12 cellular contexts compared by ENCODE assay signal in genomic region chr10:45452268-45452667, GRCh38.
A peak's percentile ranks its signal among the peaks of the same experiment; 100 is the strongest.
DNase-seq lines count a peak whose midpoint lies in the region; ATAC-seq and TF ChIP-seq lines count a peak whose summit lies in the region.
"Had no signal": no experiment of that assay in that cellular context is flagged by ENCODE, and none has a peak within 500 bp of the region (broad histone marks: within the 10 kb centered on the region; RNA-seq: fewer than 3 reads in every experiment).

No MANE protein-coding gene starts in this region.

- no peak for TF ChIP-seq CTCF in activated CD8-positive, alpha-beta T cell treated with anti-CD3 and anti-CD28 coated beads for 36 hours (IDR thresholded peaks at IDR 0.05)
- TF ChIP-seq CTCF in right atrium auricular region (IDR thresholded peaks at IDR 0.05) = no peak

- H3K4me1 ChIP-seq in right atrium auricular region = peaks cover 0 to 25% of the 10 kb centered on the region in 2 donors

- peaks cover 2% of the 10 kb centered on the region for H3K36me3 Mint-ChIP-seq in activated CD8-positive, alpha-beta T cell treated with anti-CD3 and anti-CD28 coated beads for 36 hours (ENCODE audit: low read depth)
- H3K36me3 Mint-ChIP-seq in activated CD8-positive, alpha-beta T cell treated with anti-CD3 and anti-CD28 coated beads, Interleukin-2, amount 10 ng/mL, durations not matched to agents 7 days and 5 days (ENCODE audit: low read depth) = peaks cover 11% of the 10 kb centered on the region
- H3K36me3 Mint-ChIP-seq in activated T-helper 17 cell treated with anti-CD3 and anti-CD28 coated beads, Interleukin-2, amount 50 U/mL, for 72 hours (ENCODE audit: low read depth) = peaks cover 6% of the 10 kb centered on the region

- H3K27me3 ChIP-seq in right atrium auricular region = no peaks in the 10 kb centered on the region
- H3K27me3 ChIP-seq: BLaER1 treated with 17β-estradiol and CSF1 and Interleukin-3, amounts not matched to agents 10 nM and 100 nM had no signal

- POLR2A ChIA-PET in activated CD8-positive, alpha-beta T cell treated with anti-CD3 and anti-CD28 coated beads for 36 hours (lab: Charles Lee) = no interaction called here
- POLR2A ChIA-PET in activated CD8-positive, alpha-beta T cell treated with anti-CD3 and anti-CD28 coated beads, Interleukin-2, amount 10 ng/mL, durations not matched to agents 7 days and 5 days (lab: Charles Lee) = interaction anchor here (2.6 kb wide), 1 partner anchor 32 kb away, joined by 11 read pairs; no protein-coding TSS in a partner anchor

- H3K4me3 Mint-ChIP-seq in activated CD8-positive, alpha-beta T cell treated with anti-CD3 and anti-CD28 coated beads for 36 hours = no peak overlapping the region
- H3K4me3 Mint-ChIP-seq in activated CD8-positive, alpha-beta T cell treated with anti-CD3 and anti-CD28 coated beads, Interleukin-2, amount 10 ng/mL, durations not matched to agents 7 days and 5 days = no peak overlapping the region
- no peak overlapping the region for H3K4me3 Mint-ChIP-seq in activated T-helper 17 cell treated with anti-CD3 and anti-CD28 coated beads, Interleukin-2, amount 50 U/mL, for 72 hours
- H3K4me3 Mint-ChIP-seq: CD4-positive, CD25-positive, alpha-beta regulatory T cell had no signal

- no peak overlapping the region for H3K4me3 ChIP-seq in right atrium auricular region
- H3K4me3 ChIP-seq: BLaER1 treated with 17β-estradiol and CSF1 and Interleukin-3, amounts not matched to agents 10 nM and 100 nM had no signal

- H3K9me3 Mint-ChIP-seq in activated CD8-positive, alpha-beta T cell treated with anti-CD3 and anti-CD28 coated beads for 36 hours = no peaks in the 10 kb centered on the region
- H3K9me3 Mint-ChIP-seq in activated CD8-positive, alpha-beta T cell treated with anti-CD3 and anti-CD28 coated beads, Interleukin-2, amount 10 ng/mL, durations not matched to agents 7 days and 5 days (ENCODE audit: insufficient read depth) = no peaks in the 10 kb centered on the region
- no peaks in the 10 kb centered on the region for H3K9me3 Mint-ChIP-seq in activated T-helper 17 cell treated with anti-CD3 and anti-CD28 coated beads, Interleukin-2, amount 50 U/mL, for 72 hours

- CTCF ChIA-PET in activated CD8-positive, alpha-beta T cell treated with anti-CD3 and anti-CD28 coated beads for 36 hours (lab: Charles Lee) = interaction anchor here (1.5 to 2.0 kb wide), 2 partner anchors 13 to 54 kb away, joined by 3 to 10 read pairs; no protein-coding TSS in a partner anchor
- CTCF ChIA-PET in activated CD8-positive, alpha-beta T cell treated with anti-CD3 and anti-CD28 coated beads, Interleukin-2, amount 10 ng/mL, durations not matched to agents 7 days and 5 days (lab: Charles Lee) = no interaction called here

- ATAC-seq in activated CD8-positive, alpha-beta T cell treated with anti-CD3 and anti-CD28 coated beads for 36 hours = peak; percentile 30
- no peak for ATAC-seq in activated CD8-positive, alpha-beta T cell treated with anti-CD3 and anti-CD28 coated beads, Interleukin-2, amount 10 ng/mL, durations not matched to agents 7 days and 5 days
- no peak for ATAC-seq in left cardiac atrium
- peak; percentile 59 for ATAC-seq in activated T-helper 17 cell treated with anti-CD3 and anti-CD28 coated beads, Interleukin-2, amount 50 U/mL, for 72 hours (replicated peaks)

- no peaks in the 10 kb centered on the region for H3K9me3 ChIP-seq in right atrium auricular region
- H3K9me3 ChIP-seq: BLaER1 treated with 17β-estradiol and CSF1 and Interleukin-3, amounts not matched to agents 10 nM and 100 nM had no signal

- intact Hi-C loops in activated CD8-positive, alpha-beta T cell treated with anti-CD3 and anti-CD28 coated beads for 36 hours (cut with micrococcal nuclease) = loop anchor here (10.0 kb wide), 1 partner anchor 207 kb away; no protein-coding TSS in a partner anchor
- intact Hi-C loops in left cardiac atrium (cut with DNase I) = no loop called here

- no peaks in the 10 kb centered on the region for H3K27me3 Mint-ChIP-seq in activated CD8-positive, alpha-beta T cell treated with anti-CD3 and anti-CD28 coated beads for 36 hours
- H3K27me3 Mint-ChIP-seq in activated CD8-positive, alpha-beta T cell treated with anti-CD3 and anti-CD28 coated beads, Interleukin-2, amount 10 ng/mL, durations not matched to agents 7 days and 5 days (ENCODE audit: low read depth) = no peaks in the 10 kb centered on the region
- no peaks in the 10 kb centered on the region for H3K27me3 Mint-ChIP-seq in activated T-helper 17 cell treated with anti-CD3 and anti-CD28 coated beads, Interleukin-2, amount 50 U/mL, for 72 hours
- H3K27me3 Mint-ChIP-seq: CD4-positive, CD25-positive, alpha-beta regulatory T cell had no signal

- DNase-seq in activated CD8-positive, alpha-beta T cell treated with anti-CD3 and anti-CD28 coated beads for 36 hours = no peak
- DNase-seq in activated CD8-positive, alpha-beta T cell treated with anti-CD3 and anti-CD28 coated beads, Interleukin-2, amount 10 ng/mL, durations not matched to agents 7 days and 5 days = no peak
- DNase-seq in right atrium auricular region (ENCODE audit: low spot score) (no peak), left cardiac atrium (no peak), NCI-H82 treated with DMSO at 0.1 percent for 48 hours (lab: John Stamatoyannopoulos, UW; ENCODE audit: unreplicated experiment) (no peak)
- DNase-seq in stimulated activated CD4-positive, alpha-beta T cell treated with anti-CD3 and anti-CD28 coated beads, Interleukin-12 subunit alpha, Interleukin-12 subunit beta, amount 100 ng/mL, for 4 hours = no peak
- DNase-seq: 8988T; Calu3; CD4-positive, CD25-positive, alpha-beta regulatory T cell; DMS 273 treated with DMSO at 0.1 percent for 48 hours had no signal

- H3K27ac ChIP-seq in right atrium auricular region = peak overlapping the region; percentile 57 to 72

- peaks cover 8% of the 10 kb centered on the region for H3K36me3 ChIP-seq in right atrium auricular region

- H3K27ac Mint-ChIP-seq in activated CD8-positive, alpha-beta T cell treated with anti-CD3 and anti-CD28 coated beads for 36 hours = no peak overlapping the region
- no peak overlapping the region for H3K27ac Mint-ChIP-seq in activated CD8-positive, alpha-beta T cell treated with anti-CD3 and anti-CD28 coated beads, Interleukin-2, amount 10 ng/mL, durations not matched to agents 7 days and 5 days
- H3K27ac Mint-ChIP-seq in activated T-helper 17 cell treated with anti-CD3 and anti-CD28 coated beads, Interleukin-2, amount 50 U/mL, for 72 hours = no peak overlapping the region

- peaks cover 11% of the 10 kb centered on the region for H3K4me1 Mint-ChIP-seq in activated CD8-positive, alpha-beta T cell treated with anti-CD3 and anti-CD28 coated beads for 36 hours (ENCODE audit: low read depth)
- peaks cover 47% of the 10 kb centered on the region for H3K4me1 Mint-ChIP-seq in activated CD8-positive, alpha-beta T cell treated with anti-CD3 and anti-CD28 coated beads, Interleukin-2, amount 10 ng/mL, durations not matched to agents 7 days and 5 days (ENCODE audit: low read depth)
- H3K4me1 Mint-ChIP-seq in activated T-helper 17 cell treated with anti-CD3 and anti-CD28 coated beads, Interleukin-2, amount 50 U/mL, for 72 hours = peaks cover 28% of the 10 kb centered on the region

Comparison
In these comparisons a context has a peak if more than half of its experiments do, and no peak if none do; other contexts are left out.
1. ATAC-seq: peak in activated CD8-positive, alpha-beta T cell treated with anti-CD3 and anti-CD28 coated beads for 36 hours (single experiment) and activated T-helper 17 cell treated with anti-CD3 and anti-CD28 coated beads, Interleukin-2, amount 50 U/mL, for 72 hours (single experiment); none in activated CD8-positive, alpha-beta T cell treated with anti-CD3 and anti-CD28 coated beads, Interleukin-2, amount 10 ng/mL, durations not matched to agents 7 days and 5 days (single experiment) and left cardiac atrium (0 of 2).